1 cellular context compared by ENCODE assay signal in genomic region chr6:101396552-101397173, GRCh38.
TF ChIP-seq lines count a peak whose summit lies in the region.

No MANE protein-coding gene starts in this region.

TF ChIP-seq in HepG2, 621 proteins besides CTCF, POLR2A, EP300 and RAD21 (continued from another document and continues in another):
- TF ChIP-seq, protein P1, sequence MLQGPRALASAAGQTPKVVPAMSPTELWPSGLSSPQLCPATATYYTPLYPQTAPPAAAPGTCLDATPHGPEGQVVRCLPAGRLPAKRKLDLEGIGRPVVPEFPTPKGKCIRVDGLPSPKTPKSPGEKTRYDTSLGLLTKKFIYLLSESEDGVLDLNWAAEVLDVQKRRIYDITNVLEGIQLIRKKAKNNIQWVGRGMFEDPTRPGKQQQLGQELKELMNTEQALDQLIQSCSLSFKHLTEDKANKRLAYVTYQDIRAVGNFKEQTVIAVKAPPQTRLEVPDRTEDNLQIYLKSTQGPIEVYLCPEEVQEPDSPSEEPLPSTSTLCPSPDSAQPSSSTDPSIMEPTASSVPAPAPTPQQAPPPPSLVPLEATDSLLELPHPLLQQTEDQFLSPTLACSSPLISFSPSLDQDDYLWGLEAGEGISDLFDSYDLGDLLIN (CRISPR knock-in tag; IDR thresholded peaks at IDR 0.05; ENCODE audit: borderline replicate concordance) = no peak
- no peak; the same call in 1 of the 2 replicates for TF ChIP-seq MXD4 (CRISPR knock-in tag; IDR thresholded peaks at IDR 0.05)
- no peak for TF ChIP-seq ZFY (CRISPR knock-in tag; IDR thresholded peaks at IDR 0.05)
- TF ChIP-seq, protein P2, sequence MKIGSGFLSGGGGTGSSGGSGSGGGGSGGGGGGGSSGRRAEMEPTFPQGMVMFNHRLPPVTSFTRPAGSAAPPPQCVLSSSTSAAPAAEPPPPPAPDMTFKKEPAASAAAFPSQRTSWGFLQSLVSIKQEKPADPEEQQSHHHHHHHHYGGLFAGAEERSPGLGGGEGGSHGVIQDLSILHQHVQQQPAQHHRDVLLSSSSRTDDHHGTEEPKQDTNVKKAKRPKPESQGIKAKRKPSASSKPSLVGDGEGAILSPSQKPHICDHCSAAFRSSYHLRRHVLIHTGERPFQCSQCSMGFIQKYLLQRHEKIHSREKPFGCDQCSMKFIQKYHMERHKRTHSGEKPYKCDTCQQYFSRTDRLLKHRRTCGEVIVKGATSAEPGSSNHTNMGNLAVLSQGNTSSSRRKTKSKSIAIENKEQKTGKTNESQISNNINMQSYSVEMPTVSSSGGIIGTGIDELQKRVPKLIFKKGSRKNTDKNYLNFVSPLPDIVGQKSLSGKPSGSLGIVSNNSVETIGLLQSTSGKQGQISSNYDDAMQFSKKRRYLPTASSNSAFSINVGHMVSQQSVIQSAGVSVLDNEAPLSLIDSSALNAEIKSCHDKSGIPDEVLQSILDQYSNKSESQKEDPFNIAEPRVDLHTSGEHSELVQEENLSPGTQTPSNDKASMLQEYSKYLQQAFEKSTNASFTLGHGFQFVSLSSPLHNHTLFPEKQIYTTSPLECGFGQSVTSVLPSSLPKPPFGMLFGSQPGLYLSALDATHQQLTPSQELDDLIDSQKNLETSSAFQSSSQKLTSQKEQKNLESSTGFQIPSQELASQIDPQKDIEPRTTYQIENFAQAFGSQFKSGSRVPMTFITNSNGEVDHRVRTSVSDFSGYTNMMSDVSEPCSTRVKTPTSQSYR (CRISPR knock-in tag; IDR thresholded peaks at IDR 0.05; ENCODE audit: borderline replicate concordance) = peak; percentile 40; the same call in 1 of the 2 replicates
- TF ChIP-seq FOSL2 (CRISPR knock-in tag; IDR thresholded peaks at IDR 0.05) = no peak
- no peak for TF ChIP-seq NR2F2 (IDR thresholded peaks at IDR 0.05; ENCODE audit: borderline replicate concordance, low read depth)
- TF ChIP-seq FOXK1 (CRISPR knock-in tag; IDR thresholded peaks at IDR 0.05; ENCODE audit: borderline replicate concordance, low read depth) = peak; percentile 24; the same call in 1 of the 2 replicates
- TF ChIP-seq ZNF724P (CRISPR knock-in tag; IDR thresholded peaks at IDR 0.05; ENCODE audit: borderline replicate concordance) = no peak
- TF ChIP-seq ZNF781 (CRISPR knock-in tag; IDR thresholded peaks at IDR 0.05; ENCODE audit: borderline replicate concordance, not compliant biosample characterization) = no peak
- TF ChIP-seq, protein P3, sequence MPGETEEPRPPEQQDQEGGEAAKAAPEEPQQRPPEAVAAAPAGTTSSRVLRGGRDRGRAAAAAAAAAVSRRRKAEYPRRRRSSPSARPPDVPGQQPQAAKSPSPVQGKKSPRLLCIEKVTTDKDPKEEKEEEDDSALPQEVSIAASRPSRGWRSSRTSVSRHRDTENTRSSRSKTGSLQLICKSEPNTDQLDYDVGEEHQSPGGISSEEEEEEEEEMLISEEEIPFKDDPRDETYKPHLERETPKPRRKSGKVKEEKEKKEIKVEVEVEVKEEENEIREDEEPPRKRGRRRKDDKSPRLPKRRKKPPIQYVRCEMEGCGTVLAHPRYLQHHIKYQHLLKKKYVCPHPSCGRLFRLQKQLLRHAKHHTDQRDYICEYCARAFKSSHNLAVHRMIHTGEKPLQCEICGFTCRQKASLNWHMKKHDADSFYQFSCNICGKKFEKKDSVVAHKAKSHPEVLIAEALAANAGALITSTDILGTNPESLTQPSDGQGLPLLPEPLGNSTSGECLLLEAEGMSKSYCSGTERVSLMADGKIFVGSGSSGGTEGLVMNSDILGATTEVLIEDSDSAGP (CRISPR knock-in tag; IDR thresholded peaks at IDR 0.05; ENCODE audit: borderline replicate concordance) = no peak
- no peak for TF ChIP-seq KDM5B (CRISPR knock-in tag; IDR thresholded peaks at IDR 0.05; ENCODE audit: borderline replicate concordance)
- no peak for TF ChIP-seq ZNF816 (CRISPR knock-in tag; IDR thresholded peaks at IDR 0.05; ENCODE audit: borderline replicate concordance)
- no peak for TF ChIP-seq RFXAP (CRISPR knock-in tag; IDR thresholded peaks at IDR 0.05; ENCODE audit: borderline replicate concordance)
- peak; percentile 26; the same call in 1 of the 2 replicates for TF ChIP-seq HDAC2 (CRISPR knock-in tag; IDR thresholded peaks at IDR 0.05)
- no peak for TF ChIP-seq SRSF1 (optimal IDR thresholded peaks at IDR 0.05; ENCODE audit: low read depth, low read length)
- TF ChIP-seq GZF1 (CRISPR knock-in tag; IDR thresholded peaks at IDR 0.05) = no peak
- TF ChIP-seq HNF1B (CRISPR knock-in tag; IDR thresholded peaks at IDR 0.05) = no peak
- TF ChIP-seq ZNF180 (CRISPR knock-in tag; IDR thresholded peaks at IDR 0.05; ENCODE audit: borderline replicate concordance, low read depth) = no peak
- TF ChIP-seq TBX2 (CRISPR knock-in tag; IDR thresholded peaks at IDR 0.05; ENCODE audit: borderline replicate concordance) = no peak
- no peak for TF ChIP-seq ZNF10 (CRISPR knock-in tag; IDR thresholded peaks at IDR 0.05; ENCODE audit: borderline replicate concordance, low read depth)
- no peak for TF ChIP-seq XRCC5 (optimal IDR thresholded peaks at IDR 0.05; ENCODE audit: low read length)
- no peak for TF ChIP-seq KDM3A (CRISPR knock-in tag; IDR thresholded peaks at IDR 0.05; ENCODE audit: low read depth)
- no peak for TF ChIP-seq ZNF431 (CRISPR knock-in tag; IDR thresholded peaks at IDR 0.05; ENCODE audit: borderline replicate concordance, low read depth)
- no peak for TF ChIP-seq NFAT5 (CRISPR knock-in tag; IDR thresholded peaks at IDR 0.05)
- no peak for TF ChIP-seq ZC3H13 (CRISPR knock-in tag; IDR thresholded peaks at IDR 0.05)
- no peak for TF ChIP-seq SNRNP70 (IDR thresholded peaks at IDR 0.05; ENCODE audit: low read depth, low read length)
- no peak for TF ChIP-seq ZIK1 (CRISPR knock-in tag; IDR thresholded peaks at IDR 0.05; ENCODE audit: borderline replicate concordance, low read depth)
- TF ChIP-seq, protein P4, sequence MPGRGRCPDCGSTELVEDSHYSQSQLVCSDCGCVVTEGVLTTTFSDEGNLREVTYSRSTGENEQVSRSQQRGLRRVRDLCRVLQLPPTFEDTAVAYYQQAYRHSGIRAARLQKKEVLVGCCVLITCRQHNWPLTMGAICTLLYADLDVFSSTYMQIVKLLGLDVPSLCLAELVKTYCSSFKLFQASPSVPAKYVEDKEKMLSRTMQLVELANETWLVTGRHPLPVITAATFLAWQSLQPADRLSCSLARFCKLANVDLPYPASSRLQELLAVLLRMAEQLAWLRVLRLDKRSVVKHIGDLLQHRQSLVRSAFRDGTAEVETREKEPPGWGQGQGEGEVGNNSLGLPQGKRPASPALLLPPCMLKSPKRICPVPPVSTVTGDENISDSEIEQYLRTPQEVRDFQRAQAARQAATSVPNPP (CRISPR knock-in tag; IDR thresholded peaks at IDR 0.05) = no peak
- no peak for TF ChIP-seq ZNF274 (CRISPR knock-in tag; IDR thresholded peaks at IDR 0.05)
- TF ChIP-seq CENPT (CRISPR knock-in tag; IDR thresholded peaks at IDR 0.05; ENCODE audit: low read depth) = no peak
- no peak for TF ChIP-seq TERF1 (CRISPR knock-in tag; IDR thresholded peaks at IDR 0.05)
- no peak for TF ChIP-seq ZNF343 (CRISPR knock-in tag; IDR thresholded peaks at IDR 0.05)
- 0 out of 2 replicates have a peak, but pooled peaks have one; percentile 52 for TF ChIP-seq KLF11 (CRISPR knock-in tag; IDR thresholded peaks at IDR 0.05)
- no peak for TF ChIP-seq ZNF749 (CRISPR knock-in tag; IDR thresholded peaks at IDR 0.05; ENCODE audit: borderline replicate concordance)
- TF ChIP-seq JDP2 (CRISPR knock-in tag; IDR thresholded peaks at IDR 0.05; ENCODE audit: borderline replicate concordance) = no peak
- TF ChIP-seq ZBTB37 (CRISPR knock-in tag; IDR thresholded peaks at IDR 0.05) = no peak
- TF ChIP-seq KLF15 (CRISPR knock-in tag; IDR thresholded peaks at IDR 0.05; ENCODE audit: borderline replicate concordance) = no peak
- TF ChIP-seq ZSCAN5A (CRISPR knock-in tag; IDR thresholded peaks at IDR 0.05; ENCODE audit: borderline replicate concordance) = no peak
- TF ChIP-seq ZNF639 (CRISPR knock-in tag; conservative IDR thresholded peaks at IDR 0.05) = 0 out of 2 replicates have a peak, but pooled peaks have one; percentile 49
- no peak for TF ChIP-seq ZNF761 (CRISPR knock-in tag; conservative IDR thresholded peaks at IDR 0.05)
- no peak for TF ChIP-seq ATM (IDR thresholded peaks at IDR 0.05; ENCODE audit: borderline replicate concordance)
- peak; percentile 79; the same call in 1 of the 2 replicates for TF ChIP-seq SMAD3 (CRISPR knock-in tag; IDR thresholded peaks at IDR 0.05)
- TF ChIP-seq ZBTB1 (CRISPR knock-in tag; IDR thresholded peaks at IDR 0.05; ENCODE audit: borderline replicate concordance) = no peak
- TF ChIP-seq NFATC3 (CRISPR knock-in tag; IDR thresholded peaks at IDR 0.05) = no peak
